In genomic region chr11:833849-834311, GRCh38 we compare ENCODE assay signal across 8 cellular contexts.
A peak's percentile ranks its signal among the peaks of the same experiment; 100 is the strongest.
DNase-seq lines count a peak whose midpoint lies in the region; ATAC-seq and TF ChIP-seq lines count a peak whose summit lies in the region.

No MANE protein-coding gene starts in this region.

- no peak overlapping the region for H3K27ac Mint-ChIP-seq in central memory CD8-positive, alpha-beta T cell (ENCODE audit: low read depth)

- H3K4me3 ChIP-seq in ACC112 (ENCODE audit: low read depth, low read length): peak overlapping the region; percentile 98
- H3K4me3 ChIP-seq in KMS-11 (IDR thresholded peaks at IDR 0.05; ENCODE audit: insufficient read depth, low read depth, low read length): no peak overlapping the region
- peak overlapping the region; percentile 60 to 77 for H3K4me3 ChIP-seq in muscle layer of duodenum (ENCODE audit: low read depth in 1 of 2, low read length in 2 of 2)

- peaks cover 3% of the 10 kb centered on the region; the same call in 1 of the 2 replicates for H3K36me3 ChIP-seq in ACC112 (ENCODE audit: insufficient read depth, low read length)
- no peaks in the 10 kb centered on the region for H3K36me3 ChIP-seq in KMS-11 (ENCODE audit: insufficient read depth)
- H3K36me3 ChIP-seq in muscle layer of duodenum (ENCODE audit: control insufficient read depth in 1 of 2, insufficient read depth in 2 of 2, low read length in 2 of 2): peaks cover 4 to 27% of the 10 kb centered on the region in 2 donors

- no peak overlapping the region for H3K9ac ChIP-seq in KMS-11

- no peaks in the 10 kb centered on the region for H3K9me3 Mint-ChIP-seq in central memory CD8-positive, alpha-beta T cell

- no peak for ATAC-seq in central memory CD8-positive, alpha-beta T cell (replicated peaks; ENCODE audit: extremely low read depth, poor library complexity, severe bottlenecking)
- ATAC-seq in GM19395 (IDR thresholded peaks at IDR 0.05; ENCODE audit: unreplicated experiment): no peak

- H3K4me1 Mint-ChIP-seq in central memory CD8-positive, alpha-beta T cell: peaks cover 7% of the 10 kb centered on the region

- no peaks in the 10 kb centered on the region for H3K9me3 ChIP-seq in muscle layer of duodenum (ENCODE audit: control insufficient read depth in 1 of 2, low read length in 2 of 2)

- H3K27me3 Mint-ChIP-seq in central memory CD8-positive, alpha-beta T cell: peaks cover 15% of the 10 kb centered on the region

- H3K27ac ChIP-seq in ACC112 (ENCODE audit: low read depth, low read length) (peak overlapping the region; percentile 88), KMS-11 (no peak overlapping the region), muscle layer of duodenum (ENCODE audit: low read length) (peak overlapping the region; percentile 85)

- TF ChIP-seq CTCF in KMS-11 (conservative IDR thresholded peaks at IDR 0.05; ENCODE audit: low read depth, low read length): no peak

- H3K4me1 ChIP-seq in ACC112 (ENCODE audit: control insufficient read depth, insufficient read depth, low read length, unreplicated experiment) (peaks cover 54% of the 10 kb centered on the region), KMS-11 (ENCODE audit: low read depth, poor library complexity, severe bottlenecking) (peaks cover 38% of the 10 kb centered on the region), muscle layer of duodenum (ENCODE audit: control insufficient read depth in 1 of 2, insufficient read depth in 2 of 2, low read length in 2 of 2) (peaks cover 0 to 60% of the 10 kb centered on the region in 2 donors)

- H3K79me2 ChIP-seq in ACC112 (ENCODE audit: control insufficient read depth, insufficient read depth, low read length, unreplicated experiment) (peaks cover 26% of the 10 kb centered on the region), KMS-11 (ENCODE audit: insufficient read depth, low read depth) (no peaks in the 10 kb centered on the region)

- peak overlapping the region; percentile 67 for H3K4me3 Mint-ChIP-seq in central memory CD8-positive, alpha-beta T cell

- H3K27me3 ChIP-seq in ACC112 (ENCODE audit: insufficient read depth, low read length): peaks cover 6% of the 10 kb centered on the region; the same call in 1 of the 2 replicates
- peaks cover 28% of the 10 kb centered on the region for H3K27me3 ChIP-seq in KMS-11 (ENCODE audit: insufficient read depth, low read depth)
- no peaks in the 10 kb centered on the region for H3K27me3 ChIP-seq in muscle layer of duodenum (ENCODE audit: low read depth, low read length)

- H3K36me3 Mint-ChIP-seq in central memory CD8-positive, alpha-beta T cell (ENCODE audit: insufficient read depth): peaks cover 2% of the 10 kb centered on the region

- no peak for DNase-seq in central memory CD8-positive, alpha-beta T cell (ENCODE audit: low spot score in 2 of 2)
- DNase-seq in KG1 (lab: John Stamatoyannopoulos, UW): no peak
- DNase-seq in iPS-NIHi11 (ENCODE audit: low spot score): no peak
- no peak for DNase-seq in GM19240 (ENCODE audit: insufficient read length, low spot score)

- no peaks in the 10 kb centered on the region for H4K20me1 ChIP-seq in KMS-11 (ENCODE audit: insufficient read depth)

- H3K4me2 ChIP-seq in KMS-11: peak overlapping the region; percentile 68

- H2AFZ ChIP-seq in ACC112 (ENCODE audit: low read length, unreplicated experiment): no peak overlapping the region
- no peak overlapping the region for H2AFZ ChIP-seq in KMS-11 (ENCODE audit: low read depth)
